In the genomic region with DNA sequence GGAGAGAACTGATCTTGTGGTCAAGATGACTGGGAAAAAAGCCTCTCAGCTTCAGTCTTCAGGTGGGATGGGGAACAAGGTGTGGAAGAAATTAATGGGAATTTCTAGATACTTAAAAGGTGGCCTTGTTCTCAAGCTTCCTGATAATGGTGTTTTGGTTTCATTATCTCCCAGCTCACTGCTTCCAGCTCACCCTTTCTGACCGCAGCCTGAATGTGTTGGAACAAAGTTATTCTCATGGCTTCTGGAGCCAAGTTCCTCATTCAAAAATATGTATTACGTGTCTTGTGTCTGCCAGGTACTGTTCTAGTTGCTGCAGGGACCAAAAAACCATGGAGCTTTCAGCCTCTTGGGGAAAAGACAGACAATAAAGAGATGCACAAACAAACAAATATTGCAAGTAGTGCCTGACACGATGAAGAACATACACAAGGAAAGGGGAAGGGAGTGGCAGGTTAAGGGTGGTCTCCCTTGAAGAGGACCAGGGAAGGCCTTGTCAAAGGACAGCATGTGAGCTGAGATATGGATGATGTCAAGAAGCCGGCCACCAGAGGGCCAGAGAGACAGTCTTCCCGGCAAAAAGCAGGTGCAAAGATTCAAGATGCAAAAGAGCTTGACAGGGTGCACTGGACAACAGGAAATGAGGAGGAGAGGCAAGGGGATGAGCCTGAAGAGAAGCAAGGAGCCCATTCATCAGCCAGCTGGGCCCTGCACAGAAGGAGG, we compare ENCODE assay signal across 8 cellular contexts. TPM values are rescaled to one million over a fixed set of nuclear protein-coding genes. Genes with fewer than 3 reads are reported as not detected.
DNase-seq lines count a peak whose midpoint lies in the region; ATAC-seq and TF ChIP-seq lines count a peak whose summit lies in the region.

No MANE protein-coding gene starts in this region.

- H3K4me3 Mint-ChIP-seq in CD8-positive, alpha-beta memory T cell: no peak overlapping the region
- no peak overlapping the region for H3K4me3 Mint-ChIP-seq in activated T-cell treated with anti-CD3 and anti-CD28 coated beads, Interleukin-2, amount 50 U/mL, for 4 hours

- CTCF ChIA-PET in CD8-positive, alpha-beta memory T cell (lab: Charles Lee): no interaction called here

- peak overlapping the region in 2 of 8 donors; percentile 0 to 51 for H3K27ac Mint-ChIP-seq in CD8-positive, alpha-beta memory T cell

- WGBS in right lobe of liver (ENCODE audit: insufficient coverage, low coverage, low lambda C conversion rate, missing lambda C conversion rate): 25% methylated on average over 5 of the region's 5 CpGs

- TF ChIP-seq POLR2A in right lobe of liver (IDR thresholded peaks at IDR 0.05): no peak

- DNase-seq in CD8-positive, alpha-beta memory T cell: no peak
- DNase-seq in HT1080 (ENCODE audit: low read depth): peak; percentile 45
- no peak for DNase-seq in right lobe of liver
- DNase-seq in OCI-M2 (lab: John Stamatoyannopoulos, UW; ENCODE audit: unreplicated experiment): no peak
- DNase-seq in SHP77 treated with DMSO at 0.1 percent for 48 hours (lab: John Stamatoyannopoulos, UW): no peak
- DNase-seq in HuH-7.5 (ENCODE audit: low spot score): no peak
- DNase-seq in activated T-cell treated with anti-CD3 and anti-CD28 coated beads, Interleukin-2, amount 50 U/mL, for 4 hours: no peak

- H3K27me3 ChIP-seq in CD8-positive, alpha-beta memory T cell (ENCODE audit: insufficient read depth, low read length, poor library complexity, severe bottlenecking): no peaks in the 10 kb centered on the region
- H3K27me3 ChIP-seq in right lobe of liver: no peaks in the 10 kb centered on the region

- peaks cover 0 to 4% (median 2%) of the 10 kb centered on the region in 3 donors for H3K36me3 Mint-ChIP-seq in CD8-positive, alpha-beta memory T cell
- H3K36me3 Mint-ChIP-seq in activated T-cell treated with anti-CD3 and anti-CD28 coated beads, Interleukin-2, amount 50 U/mL, for 4 hours (ENCODE audit: insufficient read depth): no peaks in the 10 kb centered on the region

- intact Hi-C loops in right lobe of liver (cut with DNase I): no loop called here

- peak; percentile 37 to 61 (median 46) for ATAC-seq in right lobe of liver
- ATAC-seq in activated T-cell treated with anti-CD3 and anti-CD28 coated beads, Interleukin-2, amount 50 U/mL, for 4 hours: no peak

- TF ChIP-seq CTCF in VCaP (conservative IDR thresholded peaks at IDR 0.05) (peak; percentile 69), right lobe of liver (IDR thresholded peaks at IDR 0.05) (peak; percentile 36 to 45 (median 42))

- H3K27me3 Mint-ChIP-seq in CD8-positive, alpha-beta memory T cell: no peaks in the 10 kb centered on the region
- H3K27me3 Mint-ChIP-seq in activated T-cell treated with anti-CD3 and anti-CD28 coated beads, Interleukin-2, amount 50 U/mL, for 4 hours (ENCODE audit: low read depth): no peaks in the 10 kb centered on the region

- peak overlapping the region; percentile 25 for H3K4me3 ChIP-seq in CD8-positive, alpha-beta memory T cell (ENCODE audit: low read length)
- no peak overlapping the region for H3K4me3 ChIP-seq in right lobe of liver

- H3K9me3 ChIP-seq in CD8-positive, alpha-beta memory T cell (ENCODE audit: low read length): no peaks in the 10 kb centered on the region
- H3K9me3 ChIP-seq in right lobe of liver: no peaks in the 10 kb centered on the region

- POLR2A ChIA-PET in CD8-positive, alpha-beta memory T cell (lab: Charles Lee): no interaction called here

- no peaks in the 10 kb centered on the region for H3K36me3 ChIP-seq in CD8-positive, alpha-beta memory T cell (ENCODE audit: insufficient read depth, low read length)
- no peaks in the 10 kb centered on the region for H3K36me3 ChIP-seq in right lobe of liver

- peaks cover 0 to 4% (median 4%) of the 10 kb centered on the region in 3 donors for H3K4me1 Mint-ChIP-seq in CD8-positive, alpha-beta memory T cell
- H3K4me1 Mint-ChIP-seq in activated T-cell treated with anti-CD3 and anti-CD28 coated beads, Interleukin-2, amount 50 U/mL, for 4 hours (ENCODE audit: low read depth): peaks cover 11% of the 10 kb centered on the region

- peaks cover 7% of the 10 kb centered on the region for H3K4me1 ChIP-seq in CD8-positive, alpha-beta memory T cell (ENCODE audit: insufficient read depth, low read length)
- peaks cover 0 to 13% (median 5%) of the 10 kb centered on the region in 4 donors for H3K4me1 ChIP-seq in right lobe of liver

- peaks cover 0 to 4% (median 1%) of the 10 kb centered on the region in 5 donors for H3K9me3 Mint-ChIP-seq in CD8-positive, alpha-beta memory T cell
- peaks cover 3% of the 10 kb centered on the region for H3K9me3 Mint-ChIP-seq in activated T-cell treated with anti-CD3 and anti-CD28 coated beads, Interleukin-2, amount 50 U/mL, for 4 hours

- no peak overlapping the region for H3K27ac ChIP-seq in CD8-positive, alpha-beta memory T cell (ENCODE audit: low read depth, low read length)
- no peak overlapping the region for H3K27ac ChIP-seq in VCaP
- no peak overlapping the region for H3K27ac ChIP-seq in right lobe of liver

RNA-seq across cellular contexts. Expression of gene ARRDC4, which starts 35.5 kb away (rescaled TPM):
- total RNA-seq in CD8-positive, alpha-beta memory T cell: under 1 TPM; 0.31 to 0.51 TPM
- 0.78 TPM for polyA plus RNA-seq in CD8-positive, alpha-beta memory T cell
- 0.10 and 0.74 TPM in 2 replicates for total RNA-seq in HT1080 (2014; rRNA removed; shearing (Covaris generic))
- polyA plus RNA-seq in HT1080 (2015; cell fraction: cytosol; rRNA removed): 3.0 and 4.7 TPM in 2 replicates
- polyA plus RNA-seq in HT1080 (2015; cell fraction: nucleus; rRNA removed): 5.8 and 6.1 TPM in 2 replicates
- 10 to 100 TPM in 3 of 6 experiments, 1 to 10 TPM in 3; 5.0 to 17.4 (median 12.7) TPM for total RNA-seq in right lobe of liver
- 1 to 10 TPM; 2.2 to 3.5 (median 3.3) TPM for total RNA-seq in activated T-cell treated with anti-CD3 and anti-CD28 coated beads, Interleukin-2, amount 50 U/mL, for 4 hours

Comparison
In these comparisons a context has a peak if more than half of its experiments do, and no peak if none do; other contexts are left out.
1. ATAC-seq: peak in right lobe of liver (4 of 4); none in activated T-cell treated with anti-CD3 and anti-CD28 coated beads, Interleukin-2, amount 50 U/mL, for 4 hours (0 of 2).